In the genomic region with DNA sequence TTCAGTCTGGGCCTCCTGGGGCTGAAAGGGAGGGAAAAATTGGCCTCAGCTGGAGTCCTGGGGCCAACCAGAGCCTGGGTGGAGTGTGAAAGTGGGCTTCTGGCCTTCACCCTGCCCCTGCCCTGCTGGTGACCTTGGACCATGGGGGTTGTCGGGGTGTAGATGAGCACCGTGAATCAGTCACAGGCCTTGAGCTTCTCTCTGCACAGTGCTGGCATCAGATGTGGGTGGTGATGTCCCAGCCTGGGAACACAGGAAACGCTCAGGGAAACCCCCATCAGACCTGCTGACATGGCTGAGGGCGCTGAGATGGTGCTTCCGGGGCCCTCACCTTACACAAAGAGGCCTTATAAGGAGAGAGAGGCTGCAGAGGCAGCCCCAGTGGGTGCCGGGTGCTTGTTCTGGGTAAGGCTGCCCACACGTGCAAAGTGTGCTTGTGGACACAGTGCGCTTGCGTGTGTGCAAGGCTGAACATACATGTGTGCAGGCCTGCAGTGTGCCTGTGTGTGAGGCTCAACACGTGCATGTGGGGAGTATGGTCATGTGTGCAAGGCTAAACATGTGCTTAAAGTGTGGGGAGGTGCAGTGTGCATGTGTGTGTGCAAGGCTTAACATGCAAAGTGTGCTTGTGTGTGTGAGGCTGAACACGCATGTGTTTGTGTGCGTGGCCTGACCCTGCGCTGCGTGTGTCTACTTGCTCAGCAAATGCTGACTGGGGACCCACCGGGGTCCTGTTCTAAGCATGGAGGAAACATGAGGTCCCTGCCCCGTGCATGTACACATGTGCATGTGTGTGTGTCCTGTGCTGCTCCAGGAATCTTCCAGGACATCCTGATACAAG, we compare ENCODE assay signal across 9 cellular contexts. TPM values are rescaled to one million over a fixed set of nuclear protein-coding genes. Genes with fewer than 3 reads are reported as not detected.
A peak's percentile ranks its signal among the peaks of the same experiment; 100 is the strongest.
DNase-seq lines count a peak whose midpoint lies in the region; ATAC-seq, FAIRE-seq and TF ChIP-seq lines count a peak whose summit lies in the region.
"Had no signal": no experiment of that assay in that cellular context is flagged by ENCODE, and none has a peak within 500 bp of the region (broad histone marks: within the 10 kb centered on the region; RNA-seq: fewer than 3 reads in every experiment).

No MANE protein-coding gene starts in this region.

- H3K9me3 Mint-ChIP-seq in endodermal cell = no peaks in the 10 kb centered on the region
- H3K9me3 Mint-ChIP-seq: brain had no signal

- H3K27me3 ChIP-seq in endodermal cell (ENCODE audit: control insufficient read depth, insufficient read depth, low read length, poor library complexity, severe bottlenecking) = no peaks in the 10 kb centered on the region
- no peaks in the 10 kb centered on the region for H3K27me3 ChIP-seq in gastrocnemius medialis

- ATAC-seq in GM19025 (IDR thresholded peaks at IDR 0.05; ENCODE audit: low read depth, unreplicated experiment) (peak; percentile 78), HG03135 (IDR thresholded peaks at IDR 0.05; ENCODE audit: unreplicated experiment) (peak; percentile 68), gastrocnemius medialis (no peak)

- peaks cover 7% of the 10 kb centered on the region for H3K4me1 Mint-ChIP-seq in endodermal cell

- H3K27ac ChIP-seq in endodermal cell (ENCODE audit: low read depth, low read length) = no peak overlapping the region
- H3K27ac ChIP-seq in gastrocnemius medialis = peak overlapping the region in 3 of 4 donors; percentile 74 to 77 (median 76)

- H3K9me3 ChIP-seq in endodermal cell (ENCODE audit: control insufficient read depth, low read length) (no peaks in the 10 kb centered on the region), gastrocnemius medialis (no peaks in the 10 kb centered on the region)

- peak; percentile 87 for DNase-seq in activated CD4-positive, alpha-beta T cell treated with anti-CD3 and anti-CD28 coated beads, Interleukin-2, amount 50 U/mL, for 1 hour
- no peak for DNase-seq in endodermal cell
- no peak for DNase-seq in gastrocnemius medialis
- DNase-seq in hippocampal formation (lab: John Stamatoyannopoulos, UW) = no peak
- no peak for DNase-seq in putamen (ENCODE audit: low spot score)
- DNase-seq in D721Med (ENCODE audit: insufficient read length, low spot score) = no peak

- H3K27ac Mint-ChIP-seq in endodermal cell = peak overlapping the region; percentile 13

- no peak for TF ChIP-seq CTCF in endodermal cell (conservative IDR thresholded peaks at IDR 0.05)
- TF ChIP-seq CTCF in gastrocnemius medialis (IDR thresholded peaks at IDR 0.05 in 4 of 5, conservative IDR thresholded peaks at IDR 0.05 in 1 of 5) = no peak
- no peak for TF ChIP-seq CTCF in D721Med (IDR thresholded peaks at IDR 0.05; ENCODE audit: insufficient read depth, missing control alignments)

- H3K4me3 Mint-ChIP-seq in endodermal cell = no peak overlapping the region
- H3K4me3 Mint-ChIP-seq: brain had no signal

- H3K4me1 ChIP-seq in endodermal cell (ENCODE audit: control insufficient read depth, insufficient read depth, low read length) (no peaks in the 10 kb centered on the region), gastrocnemius medialis (peaks cover 8 to 21% of the 10 kb centered on the region in 2 donors)

- no peak overlapping the region for H3K9ac ChIP-seq in endodermal cell (ENCODE audit: extremely low read depth, low read length, poor library complexity, severe bottlenecking)

- H3K36me3 ChIP-seq in endodermal cell (ENCODE audit: control insufficient read depth, insufficient read depth, low read length) (peaks cover 15% of the 10 kb centered on the region), gastrocnemius medialis (no peaks in the 10 kb centered on the region)

- intact Hi-C loops in gastrocnemius medialis (cut with DNase I; ENCODE audit: low total_unique reads) = no loop called here

- TF ChIP-seq POLR2A in gastrocnemius medialis (IDR thresholded peaks at IDR 0.05) = no peak

- peaks cover 26% of the 10 kb centered on the region for H3K36me3 Mint-ChIP-seq in endodermal cell (ENCODE audit: low read depth)

- WGBS in endodermal cell (ENCODE audit: insufficient coverage in 1 of 2, insufficient read length in 1 of 2), 2 experiments = 92 to 94% methylated on average over 16 of the region's 16 CpGs

- no peak for FAIRE-seq in D721Med (lab: Jason Lieb, UNC)

- no peak overlapping the region for H3K4me3 ChIP-seq in endodermal cell (ENCODE audit: low read length)
- no peak overlapping the region for H3K4me3 ChIP-seq in gastrocnemius medialis

- in situ Hi-C loops in gastrocnemius medialis (cut with MboI; ENCODE audit: low sequenced_read_pairs in 4 of 4) = no loop called here

- H3K27me3 Mint-ChIP-seq in endodermal cell (ENCODE audit: insufficient read depth) = no peaks in the 10 kb centered on the region
- H3K27me3 Mint-ChIP-seq: brain had no signal

RNA-seq across cellular contexts. Expression of a gene that starts 6.5 kb away (rescaled TPM):
- total RNA-seq in endodermal cell (10 to 100 TPM; 53.3 to 73.9 TPM), gastrocnemius medialis (10 to 100 TPM; 24.7 to 38.7 (median 30.8) TPM)
- 41.0 TPM for polyA plus RNA-seq in endodermal cell (2013, experiment 1 of 2)
- 48.7 TPM for polyA plus RNA-seq in endodermal cell (2013, experiment 2 of 2)

RNA-seq across cellular contexts. Expression of a gene that starts 27.4 kb away (rescaled TPM):
- total RNA-seq in endodermal cell (100 to 1,000 TPM; 147 to 165 TPM), gastrocnemius medialis (100 to 1,000 TPM in 3 of 4 donors, 10 to 100 TPM in 1; 81.7 to 258 (median 198) TPM)
- polyA plus RNA-seq in endodermal cell (2013, experiment 1 of 2) = 130 TPM
- polyA plus RNA-seq in endodermal cell (2013, experiment 2 of 2) = 130 TPM

RNA-seq across cellular contexts. Expression of a gene that starts 27.7 kb away (rescaled TPM):
- 100 to 1,000 TPM; 102 to 117 TPM for total RNA-seq in endodermal cell
- 89.0 TPM for polyA plus RNA-seq in endodermal cell (2013, experiment 1 of 2)
- polyA plus RNA-seq in endodermal cell (2013, experiment 2 of 2) = 90.0 TPM
- total RNA-seq in gastrocnemius medialis = 10 to 100 TPM; 23.3 to 46.8 (median 28.0) TPM

RNA-seq across cellular contexts. Expression of a gene that starts 55.3 kb away (rescaled TPM):
- 100 to 1,000 TPM; 150 to 154 TPM for total RNA-seq in endodermal cell
- polyA plus RNA-seq in endodermal cell (2013, experiment 1 of 2) = 131 TPM
- polyA plus RNA-seq in endodermal cell (2013, experiment 2 of 2) = 130 TPM
- 10 to 100 TPM; 37.0 to 58.8 (median 44.1) TPM for total RNA-seq in gastrocnemius medialis

RNA-seq across cellular contexts. Expression of a gene that starts 57.6 kb away (rescaled TPM):
- total RNA-seq in endodermal cell (10 to 100 TPM; 11.9 to 12.5 TPM), gastrocnemius medialis (10 to 100 TPM in 2 of 4 donors, 1 to 10 TPM in 2; 7.8 to 14.1 (median 10.9) TPM)
- polyA plus RNA-seq in endodermal cell (2013, experiment 1 of 2) = 5.8 TPM
- 5.2 TPM for polyA plus RNA-seq in endodermal cell (2013, experiment 2 of 2)

Comparison
In these comparisons a context has a peak if more than half of its experiments do, and no peak if none do; other contexts are left out.
1. ATAC-seq: peak in GM19025 (single experiment) and HG03135 (single experiment); none in gastrocnemius medialis (0 of 2).